Comparison of ENCODE assay signal across 30 cellular contexts in the genomic region with DNA sequence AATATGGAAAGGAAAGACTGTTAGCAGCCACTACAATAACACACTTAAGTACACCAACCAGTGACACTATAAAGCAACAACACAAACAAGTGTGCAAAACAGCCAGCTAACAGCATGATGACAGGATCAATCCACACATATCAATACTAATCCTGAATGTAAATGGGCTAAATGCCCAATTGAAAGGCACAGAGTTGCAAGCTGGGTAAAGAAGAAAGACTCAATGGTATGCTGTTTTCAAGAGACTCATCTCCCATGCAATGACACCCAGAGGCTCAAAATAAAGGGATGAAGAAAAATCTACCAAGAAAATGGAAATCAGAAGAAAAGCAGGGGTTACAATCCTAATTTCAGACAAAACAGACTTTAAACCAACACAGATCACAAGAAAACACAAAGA.
"Had no signal": no experiment of that assay in that cellular context is flagged by ENCODE, and none has a peak within 500 bp of the region (broad histone marks: within the 10 kb centered on the region; RNA-seq: fewer than 3 reads in every experiment).

No MANE protein-coding gene starts in this region.

- H3K4me1 ChIP-seq: adrenal gland, ascending aorta, body of pancreas, breast epithelium had no signal

- H3K9me3 ChIP-seq: adrenal gland, ascending aorta had no signal

- H3K27ac ChIP-seq: adrenal gland, ascending aorta, body of pancreas, brain microvascular endothelial cell, breast epithelium, cardiac muscle cell had no signal

- H3K36me3 ChIP-seq: adrenal gland, ascending aorta, brain microvascular endothelial cell, breast epithelium, cardiac muscle cell had no signal

- DNase-seq: activated effector memory CD4-positive, alpha-beta T cell treated with anti-CD3 and anti-CD28 coated beads, Interleukin-2, amount 50 U/mL, for 16 hours; activated effector memory CD4-positive, alpha-beta T cell treated with Interleukin-2 at 50 U/mL for 16 hours; activated gamma-delta T cell; activated gamma-delta T cell treated with Interleukin-2 at 50 U/mL for 16 hours; activated naive CD4-positive, alpha-beta T cell; activated naive CD4-positive, alpha-beta T cell treated with anti-CD3 and anti-CD28 coated beads for 36 hours; activated naive CD4-positive, alpha-beta T cell treated with anti-CD3 and anti-CD28 coated beads, Interleukin-2, amount 10 ng/mL, durations not matched to agents 7 days and 5 days; activated naive CD4-positive, alpha-beta T cell treated with anti-CD3 and anti-CD28 coated beads, Interleukin-2, amount 50 U/mL, for 16 hours; activated naive CD4-positive, alpha-beta T cell treated with Interleukin-2 at 50 U/mL for 16 hours; activated naive CD8-positive, alpha-beta T cell treated with anti-CD3 and anti-CD28 coated beads for 36 hours; activated naive CD8-positive, alpha-beta T cell treated with anti-CD3 and anti-CD28 coated beads, Interleukin-2, amount 10 ng/mL, durations not matched to agents 7 days and 5 days; activated naive CD8-positive, alpha-beta T cell treated with anti-CD3 and anti-CD28 coated beads, Interleukin-2, amount 50 U/mL, for 24 hours; activated T-cell treated with anti-CD3 and anti-CD28 coated beads, Interleukin-2, amount 50 U/mL, for 1 hour; activated T-cell treated with anti-CD3 and anti-CD28 coated beads, Interleukin-2, amount 50 U/mL, for 24 hours; activated T-cell treated with anti-CD3 and anti-CD28 coated beads, Interleukin-2, amount 50 U/mL, for 4 hours; activated T-cell treated with anti-CD3 and anti-CD28 coated beads, Interleukin-2, amount 50 U/mL, for 48 hours; activated T-cell treated with anti-CD3 and anti-CD28 coated beads, Interleukin-2, amount 50 U/mL, for 72 hours; adrenal gland; amniotic stem cell; amygdala; anterior cingulate cortex; aorta; body of pancreas; brain microvascular endothelial cell; caudate nucleus; central memory CD4-positive, alpha-beta T cell; cerebellar nuclear complex had no signal

- H3K4me3 ChIP-seq: adrenal gland, ascending aorta, body of pancreas, breast epithelium, cardiac muscle cell had no signal
